Comparison of ENCODE assay signal across 9 cellular contexts in the genomic region with DNA sequence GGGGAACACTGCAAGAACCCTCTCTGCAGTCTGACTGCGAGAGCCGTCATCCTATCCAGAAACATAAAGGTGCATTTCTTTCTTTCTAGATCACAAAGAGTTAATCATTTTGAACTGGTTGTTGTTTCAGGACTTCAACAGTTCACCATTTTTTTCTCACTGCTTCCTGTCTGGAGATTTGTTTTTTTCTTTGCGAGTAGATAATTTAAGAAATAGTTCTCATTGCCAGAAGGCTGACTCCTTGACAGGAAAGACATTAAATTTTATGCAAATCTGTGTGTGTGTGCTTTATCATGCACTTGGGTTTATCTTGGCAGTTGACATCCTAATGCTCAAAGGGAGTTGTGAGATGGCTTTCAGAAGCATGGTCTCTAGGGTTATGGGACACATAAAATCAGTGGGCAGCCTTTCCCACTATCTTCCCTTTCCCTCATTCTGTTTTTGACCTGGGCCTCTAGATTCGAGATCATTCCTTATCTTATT.
DNase-seq lines count a peak whose midpoint lies in the region; ATAC-seq and TF ChIP-seq lines count a peak whose summit lies in the region.
"Had no signal": no experiment of that assay in that cellular context is flagged by ENCODE, and none has a peak within 500 bp of the region (broad histone marks: within the 10 kb centered on the region; RNA-seq: fewer than 3 reads in every experiment).

No MANE protein-coding gene starts in this region.

- no peaks in the 10 kb centered on the region for H3K27me3 Mint-ChIP-seq in CD4-positive, CD25-positive, alpha-beta regulatory T cell
- H3K27me3 Mint-ChIP-seq in endothelial cell (ENCODE audit: unreplicated experiment), result peaks cover 4% of the 10 kb centered on the region

- no peaks in the 10 kb centered on the region for H3K9me3 ChIP-seq in CD4-positive, CD25-positive, alpha-beta regulatory T cell (ENCODE audit: control insufficient read depth in 2 of 2, low read length in 2 of 2)
- no peaks in the 10 kb centered on the region for H3K9me3 ChIP-seq in HAP-1

- no peaks in the 10 kb centered on the region for H3K27me3 ChIP-seq in CD4-positive, CD25-positive, alpha-beta regulatory T cell (ENCODE audit: control insufficient read depth, insufficient read depth, low read length)
- no peaks in the 10 kb centered on the region for H3K27me3 ChIP-seq in HAP-1 (ENCODE audit: low read depth)

- ATAC-seq in CD4-positive, CD25-positive, alpha-beta regulatory T cell (ENCODE audit: low read depth in 2 of 2), result no peak
- peak; percentile 38 for ATAC-seq in GM19351 (IDR thresholded peaks at IDR 0.05; ENCODE audit: unreplicated experiment)
- ATAC-seq in HG03196 (IDR thresholded peaks at IDR 0.05; ENCODE audit: unreplicated experiment), result peak; percentile 70
- no peak for ATAC-seq in stimulated activated effector memory CD8-positive, alpha-beta T cell treated with anti-CD3 and anti-CD28 coated beads, Interleukin-12 subunit alpha, Interleukin-12 subunit beta, amount 100 ng/mL, for 72 hours

- no peaks in the 10 kb centered on the region for H3K36me3 ChIP-seq in CD4-positive, CD25-positive, alpha-beta regulatory T cell (ENCODE audit: control insufficient read depth, insufficient read depth, low read length)
- no peaks in the 10 kb centered on the region for H3K36me3 ChIP-seq in HAP-1 (replicated peaks)

- peaks cover 16 to 39% (median 37%) of the 10 kb centered on the region in 4 donors for H3K4me1 Mint-ChIP-seq in CD4-positive, CD25-positive, alpha-beta regulatory T cell
- H3K4me1 Mint-ChIP-seq in endothelial cell (ENCODE audit: unreplicated experiment), result peaks cover 37% of the 10 kb centered on the region
- no peaks in the 10 kb centered on the region for H3K4me1 Mint-ChIP-seq in stimulated activated effector memory CD8-positive, alpha-beta T cell treated with anti-CD3 and anti-CD28 coated beads, Interleukin-12 subunit alpha, Interleukin-12 subunit beta, amount 100 ng/mL, for 72 hours

- peaks cover 4% of the 10 kb centered on the region for H3K36me3 Mint-ChIP-seq in CD4-positive, CD25-positive, alpha-beta regulatory T cell
- H3K36me3 Mint-ChIP-seq in endothelial cell (ENCODE audit: low read depth, unreplicated experiment), result no peaks in the 10 kb centered on the region
- H3K36me3 Mint-ChIP-seq in stimulated activated effector memory CD8-positive, alpha-beta T cell treated with anti-CD3 and anti-CD28 coated beads, Interleukin-12 subunit alpha, Interleukin-12 subunit beta, amount 100 ng/mL, for 72 hours, result no peaks in the 10 kb centered on the region

- H3K4me3 ChIP-seq in CD4-positive, CD25-positive, alpha-beta regulatory T cell (ENCODE audit: low read depth, low read length), result no peak overlapping the region
- H3K4me3 ChIP-seq in HAP-1, result no peak overlapping the region

- in situ Hi-C loops in HAP-1 (cut with MboI; ENCODE audit: low sequenced_read_pairs), result no loop called here

- H3K4me3 Mint-ChIP-seq in CD4-positive, CD25-positive, alpha-beta regulatory T cell, result peak overlapping the region in 1 of 4 donors; percentile 54
- no peak overlapping the region for H3K4me3 Mint-ChIP-seq in endothelial cell (ENCODE audit: unreplicated experiment)
- H3K4me3 Mint-ChIP-seq in stimulated activated effector memory CD8-positive, alpha-beta T cell treated with anti-CD3 and anti-CD28 coated beads, Interleukin-12 subunit alpha, Interleukin-12 subunit beta, amount 100 ng/mL, for 72 hours, result no peak overlapping the region

- H3K27ac Mint-ChIP-seq in CD4-positive, CD25-positive, alpha-beta regulatory T cell, result peak overlapping the region in 1 of 3 donors; percentile 68
- peak overlapping the region; percentile 83 for H3K27ac Mint-ChIP-seq in endothelial cell (ENCODE audit: unreplicated experiment)
- no peak overlapping the region for H3K27ac Mint-ChIP-seq in stimulated activated effector memory CD8-positive, alpha-beta T cell treated with anti-CD3 and anti-CD28 coated beads, Interleukin-12 subunit alpha, Interleukin-12 subunit beta, amount 100 ng/mL, for 72 hours
- H3K27ac Mint-ChIP-seq: activated naive CD4-positive, alpha-beta T cell treated with anti-CD3 and anti-CD28 coated beads, Interleukin-2, amount 50 U/mL, for 72 hours had no signal

- no peak overlapping the region for H3K27ac ChIP-seq in CD4-positive, CD25-positive, alpha-beta regulatory T cell (ENCODE audit: insufficient read depth, low read length, poor library complexity, severe bottlenecking)

- H3K4me1 ChIP-seq in CD4-positive, CD25-positive, alpha-beta regulatory T cell (ENCODE audit: control insufficient read depth, insufficient read depth, low read length, poor library complexity, severe bottlenecking), result peaks cover 21% of the 10 kb centered on the region
- no peaks in the 10 kb centered on the region for H3K4me1 ChIP-seq in HAP-1

- DNase-seq in CD4-positive, CD25-positive, alpha-beta regulatory T cell, result peak in 2 of 3 donors; percentile 10 to 53
- no peak for DNase-seq in endothelial cell (ENCODE audit: low spot score)
- DNase-seq in NCI-H146 treated with DMSO at 0.1 percent for 48 hours (lab: John Stamatoyannopoulos, UW; ENCODE audit: unreplicated experiment), result no peak
- DNase-seq in HAP-1 (ENCODE audit: low spot score in 2 of 2), result no peak
- DNase-seq in NCI-H82 (lab: John Stamatoyannopoulos, UW), result no peak
- no peak for DNase-seq in stimulated activated effector memory CD8-positive, alpha-beta T cell treated with anti-CD3 and anti-CD28 coated beads, Interleukin-12 subunit alpha, Interleukin-12 subunit beta, amount 100 ng/mL, for 72 hours (ENCODE audit: low spot score in 2 of 2)

- no peak for TF ChIP-seq CTCF in endothelial cell (IDR thresholded peaks at IDR 0.05; ENCODE audit: unreplicated experiment)

- peaks cover 0 to 2% (median 0%) of the 10 kb centered on the region in 7 donors for H3K9me3 Mint-ChIP-seq in CD4-positive, CD25-positive, alpha-beta regulatory T cell
- no peaks in the 10 kb centered on the region for H3K9me3 Mint-ChIP-seq in endothelial cell (ENCODE audit: unreplicated experiment)
- H3K9me3 Mint-ChIP-seq in stimulated activated effector memory CD8-positive, alpha-beta T cell treated with anti-CD3 and anti-CD28 coated beads, Interleukin-12 subunit alpha, Interleukin-12 subunit beta, amount 100 ng/mL, for 72 hours, result no peaks in the 10 kb centered on the region

Comparison
In these comparisons a context has a peak if more than half of its experiments do, and no peak if none do; other contexts are left out.
1. ATAC-seq: peak in GM19351 (single experiment) and HG03196 (single experiment); none in CD4-positive, CD25-positive, alpha-beta regulatory T cell (0 of 2) and stimulated activated effector memory CD8-positive, alpha-beta T cell treated with anti-CD3 and anti-CD28 coated beads, Interleukin-12 subunit alpha, Interleukin-12 subunit beta, amount 100 ng/mL, for 72 hours (single experiment).
2. DNase-seq: peak in CD4-positive, CD25-positive, alpha-beta regulatory T cell (2 of 3); none in endothelial cell (single experiment), NCI-H146 treated with DMSO at 0.1 percent for 48 hours (single experiment), HAP-1 (0 of 2), NCI-H82 (single experiment) and stimulated activated effector memory CD8-positive, alpha-beta T cell treated with anti-CD3 and anti-CD28 coated beads, Interleukin-12 subunit alpha, Interleukin-12 subunit beta, amount 100 ng/mL, for 72 hours (0 of 2).